In the genomic region with DNA sequence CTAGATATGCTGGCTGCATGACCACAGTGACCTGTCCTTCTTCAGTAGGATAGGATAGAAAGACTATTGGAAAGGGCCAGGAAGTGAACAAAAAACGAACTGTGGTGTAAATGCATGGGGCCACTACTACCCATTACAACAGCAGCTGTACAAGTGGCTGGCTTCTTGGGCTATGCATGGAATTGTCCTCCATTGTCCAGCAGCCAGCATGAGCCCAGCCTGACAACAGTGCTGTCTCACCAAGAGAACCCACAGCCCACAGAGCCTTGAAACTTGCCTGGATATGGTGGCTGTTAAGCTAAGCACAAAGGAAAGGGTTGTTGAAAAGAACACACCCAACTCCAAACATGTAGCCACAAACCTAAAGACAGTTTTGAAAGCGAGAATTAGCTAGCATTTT, we compare ENCODE assay signal across 12 cellular contexts.
"Had no signal": no experiment of that assay in that cellular context is flagged by ENCODE, and none has a peak within 500 bp of the region (broad histone marks: within the 10 kb centered on the region; RNA-seq: fewer than 3 reads in every experiment).

No MANE protein-coding gene starts in this region.

- ATAC-seq: activated naive CD4-positive, alpha-beta T cell treated with anti-CD3 and anti-CD28 coated beads, Interleukin-2, amount 50 U/mL, for 72 hours; left ventricle myocardium superior; stimulated activated memory B cell treated with anti-CD40 and anti-IgM and Interleukin-4, amounts not matched to agents 10 μg/mL and 1 μg/mL and 100 μg/mL, for 72 hours had no signal

- H3K4me3 ChIP-seq: dorsolateral prefrontal cortex, skin epidermis, upper lobe of left lung had no signal

- H3K79me2 ChIP-seq: parathyroid adenoma had no signal

- H3K36me3 ChIP-seq: upper lobe of left lung had no signal

- H3K27ac ChIP-seq: dorsolateral prefrontal cortex, parathyroid adenoma, skin epidermis, upper lobe of left lung had no signal

- H2AFZ ChIP-seq: parathyroid adenoma had no signal

- H3K9me3 ChIP-seq: upper lobe of left lung had no signal

- H3K4me1 ChIP-seq: parathyroid adenoma had no signal

- DNase-seq: activated CD4-positive, alpha-beta T cell treated with anti-CD3 and anti-CD28 coated beads, Interleukin-2, amount 50 U/mL, for 4 hours; activated T-cell treated with anti-CD3 and anti-CD28 coated beads, Interleukin-2, amount 50 U/mL, for 1 hour; amygdala; dorsolateral prefrontal cortex; left ventricle myocardium superior; mesenchymal stem cell; substantia nigra; upper lobe of left lung had no signal
